ENCODE assay signal across 13 cellular contexts in genomic region chr18:2969695-2970094, GRCh38. TPM values are rescaled to one million over a fixed set of nuclear protein-coding genes. Genes with fewer than 3 reads are reported as not detected.
DNase-seq lines count a peak whose midpoint lies in the region; ATAC-seq lines count a peak whose summit lies in the region.
"Had no signal": no experiment of that assay in that cellular context is flagged by ENCODE, and none has a peak within 500 bp of the region (broad histone marks: within the 10 kb centered on the region; RNA-seq: fewer than 3 reads in every experiment).

No MANE protein-coding gene starts in this region.

- H3K27ac Mint-ChIP-seq in IgD-negative memory B cell, result peak overlapping the region; percentile 87 to 96 (median 89)
- H3K27ac Mint-ChIP-seq in activated naive CD4-positive, alpha-beta T cell treated with anti-CD3 and anti-CD28 coated beads, Interleukin-2, amount 50 U/mL, for 72 hours, result peak overlapping the region; percentile 97 to 98
- peak overlapping the region; percentile 86 to 99 (median 97) for H3K27ac Mint-ChIP-seq in naive thymus-derived CD8-positive, alpha-beta T cell

- peak overlapping the region; percentile 76 to 87 (median 83); a peak in 18 of 22 replicates for H3K9ac ChIP-seq in BLaER1 treated with 17β-estradiol and CSF1 and Interleukin-3, amounts not matched to agents 10 nM and 100 nM

- H4K20me1 ChIP-seq in BLaER1 treated with 17β-estradiol and CSF1 and Interleukin-3, amounts not matched to agents 10 nM and 100 nM, result peaks cover 0 to 17% (median 0%) of the 10 kb centered on the region in 11 experiments; a peak in 2 of 22 replicates

- H3K4me1 ChIP-seq in BLaER1 treated with 17β-estradiol and CSF1 and Interleukin-3, amounts not matched to agents 10 nM and 100 nM, result peaks cover 61 to 100% (median 91%) of the 10 kb centered on the region in 10 experiments

- no peak for DNase-seq in activated naive CD4-positive, alpha-beta T cell treated with anti-CD3 and anti-CD28 coated beads, Interleukin-2, amount 50 U/mL, for 72 hours (ENCODE audit: low spot score in 2 of 2)
- DNase-seq in naive thymus-derived CD8-positive, alpha-beta T cell, result no peak
- DNase-seq in RPMI8226 (no peak), GM19238 (ENCODE audit: insufficient read length, low spot score) (no peak)
- DNase-seq: heart right ventricle; NCI-H1436 treated with DMSO at 0.1 percent for 48 hours; NCI-H524 treated with DMSO at 0.1 percent for 48 hours; nucleus accumbens; stimulated activated CD4-positive, alpha-beta T cell treated with anti-CD3 and anti-CD28 coated beads, Interleukin-12 subunit alpha, Interleukin-12 subunit beta, amount 100 ng/mL, for 4 hours had no signal

- no peaks in the 10 kb centered on the region for H3K27me3 Mint-ChIP-seq in IgD-negative memory B cell
- no peaks in the 10 kb centered on the region for H3K27me3 Mint-ChIP-seq in naive thymus-derived CD8-positive, alpha-beta T cell

- H3K9me3 ChIP-seq in BLaER1 treated with 17β-estradiol and CSF1 and Interleukin-3, amounts not matched to agents 10 nM and 100 nM (replicated peaks in 1 of 11), result peaks cover 0 to 6% (median 0%) of the 10 kb centered on the region in 11 experiments; a peak in 1 of 22 replicates
- H3K9me3 ChIP-seq: heart right ventricle had no signal

- peaks cover 50 to 69% (median 56%) of the 10 kb centered on the region in 3 donors for H3K4me1 Mint-ChIP-seq in IgD-negative memory B cell
- peaks cover 52 to 98% (median 91%) of the 10 kb centered on the region in 4 donors for H3K4me1 Mint-ChIP-seq in naive thymus-derived CD8-positive, alpha-beta T cell

- POLR2A ChIA-PET in naive thymus-derived CD8-positive, alpha-beta T cell (lab: Charles Lee), result interaction anchor here (0.9 to 11.6 kb wide), 8 partner anchors 10 to 292 kb away, joined by 3 to 160 read pairs (median 8); partner anchors contain the start of gene MYL12B

- ATAC-seq in activated naive CD4-positive, alpha-beta T cell treated with anti-CD3 and anti-CD28 coated beads, Interleukin-2, amount 50 U/mL, for 72 hours, result no peak
- ATAC-seq in naive thymus-derived CD8-positive, alpha-beta T cell, result peak in 1 of 2 donors; percentile 14
- ATAC-seq in HG03280 (IDR thresholded peaks at IDR 0.05; ENCODE audit: unreplicated experiment), result no peak
- no peak for ATAC-seq in HG03520 (IDR thresholded peaks at IDR 0.05; ENCODE audit: unreplicated experiment)
- ATAC-seq: heart right ventricle had no signal

- peaks cover 0 to 25% (median 18%) of the 10 kb centered on the region in 11 experiments; a peak in 13 of 22 replicates for H3K36me3 ChIP-seq in BLaER1 treated with 17β-estradiol and CSF1 and Interleukin-3, amounts not matched to agents 10 nM and 100 nM
- H3K36me3 ChIP-seq: heart right ventricle had no signal

- no peaks in the 10 kb centered on the region for H3K27me3 ChIP-seq in BLaER1 treated with 17β-estradiol and CSF1 and Interleukin-3, amounts not matched to agents 10 nM and 100 nM
- H3K27me3 ChIP-seq: heart right ventricle had no signal

- no peaks in the 10 kb centered on the region for H3K36me3 Mint-ChIP-seq in IgD-negative memory B cell
- peaks cover 27 to 43% of the 10 kb centered on the region in 2 donors for H3K36me3 Mint-ChIP-seq in activated naive CD4-positive, alpha-beta T cell treated with anti-CD3 and anti-CD28 coated beads, Interleukin-2, amount 50 U/mL, for 72 hours
- H3K36me3 Mint-ChIP-seq in naive thymus-derived CD8-positive, alpha-beta T cell, result peaks cover 0 to 11% (median 4%) of the 10 kb centered on the region in 3 donors

- H3K4me2 ChIP-seq in BLaER1 treated with 17β-estradiol and CSF1 and Interleukin-3, amounts not matched to agents 10 nM and 100 nM, result peak overlapping the region; percentile 85 to 98 (median 91)

- H3K4me3 Mint-ChIP-seq in IgD-negative memory B cell, result peak overlapping the region in 3 of 4 donors; percentile 1 to 77 (median 70)
- peak overlapping the region; percentile 41 to 89 (median 74) for H3K4me3 Mint-ChIP-seq in naive thymus-derived CD8-positive, alpha-beta T cell

- no peaks in the 10 kb centered on the region for H3K9me3 Mint-ChIP-seq in IgD-negative memory B cell
- no peaks in the 10 kb centered on the region for H3K9me3 Mint-ChIP-seq in activated naive CD4-positive, alpha-beta T cell treated with anti-CD3 and anti-CD28 coated beads, Interleukin-2, amount 50 U/mL, for 72 hours
- no peaks in the 10 kb centered on the region for H3K9me3 Mint-ChIP-seq in naive thymus-derived CD8-positive, alpha-beta T cell

- H3K4me3 ChIP-seq in BLaER1 treated with 17β-estradiol and CSF1 and Interleukin-3, amounts not matched to agents 10 nM and 100 nM, result no peak overlapping the region
- H3K4me3 ChIP-seq: heart right ventricle had no signal

- H3K27ac ChIP-seq in BLaER1 treated with 17β-estradiol and CSF1 and Interleukin-3, amounts not matched to agents 10 nM and 100 nM, result peak overlapping the region; percentile 88 to 97 (median 91); a peak in 21 of 22 replicates

RNA-seq across cellular contexts. Expression of gene LPIN2, which starts 43.2 kb away (rescaled TPM):
- 8.8 TPM for polyA plus RNA-seq in IgD-negative memory B cell
- total RNA-seq in activated naive CD4-positive, alpha-beta T cell treated with anti-CD3 and anti-CD28 coated beads, Interleukin-2, amount 50 U/mL, for 72 hours, result 100 to 1,000 TPM in 1 of 2 donors, 10 to 100 TPM in 1; 66.0 to 113 TPM
- total RNA-seq in naive thymus-derived CD8-positive, alpha-beta T cell, result 10 to 100 TPM; 57.4 to 59.6 TPM
- polyA plus RNA-seq in naive thymus-derived CD8-positive, alpha-beta T cell, result 10 to 100 TPM; 38.6 to 54.9 (median 50.8) TPM
